Comparison of ENCODE assay signal across 8 cellular contexts in the genomic region with DNA sequence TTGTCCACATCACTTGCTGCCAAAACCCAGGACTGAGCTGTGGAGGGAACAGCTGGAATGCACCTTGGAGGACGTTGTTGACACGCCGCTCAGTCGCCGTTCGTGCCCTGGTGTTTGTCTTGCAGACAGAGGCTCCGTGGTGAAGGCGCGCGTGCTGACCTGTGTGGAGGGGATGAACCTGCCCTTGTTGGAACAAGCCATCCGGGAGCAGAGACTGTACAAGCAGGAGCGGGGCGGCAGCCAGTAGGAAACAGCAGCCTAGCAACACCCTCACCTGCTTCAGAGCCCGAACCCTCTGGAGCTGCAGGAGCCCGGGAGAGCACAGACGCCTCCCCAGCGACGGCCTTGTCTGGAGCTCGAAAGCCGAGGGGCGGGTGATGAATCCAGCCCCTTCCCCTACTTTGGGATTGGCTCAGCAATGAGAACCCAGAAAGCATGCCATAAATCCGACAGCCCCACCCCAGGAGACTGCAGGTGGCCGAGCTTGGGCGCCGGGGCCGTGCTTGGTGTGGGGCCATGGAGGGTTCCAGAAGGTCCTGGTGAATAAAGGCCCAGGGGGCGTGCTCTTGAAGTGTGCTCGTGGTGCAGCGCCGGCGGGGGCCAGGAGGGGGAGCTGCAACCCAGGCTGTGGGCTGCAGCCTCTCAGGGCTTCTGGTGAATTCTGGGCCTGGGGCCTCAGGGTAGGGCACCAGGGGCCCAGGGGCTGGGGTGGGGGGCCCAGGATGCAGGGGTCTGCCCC. TPM values are rescaled to one million over a fixed set of nuclear protein-coding genes. Genes with fewer than 3 reads are reported as not detected.
DNase-seq lines count a peak whose midpoint lies in the region; ATAC-seq and TF ChIP-seq lines count a peak whose summit lies in the region.

No MANE protein-coding gene starts in this region.

- H3K4me3 Mint-ChIP-seq in activated T-cell treated with anti-CD3 and anti-CD28 coated beads, Interleukin-2, amount 50 U/mL, for 72 hours = no peak overlapping the region

- peak; percentile 8 for DNase-seq in NCI-H510A treated with DMSO at 0.1 percent for 48 hours (lab: John Stamatoyannopoulos, UW)
- no peak for DNase-seq in NCI-H510A (lab: John Stamatoyannopoulos, UW)
- DNase-seq in NOMO-1 treated with DMSO at 0.1 percent for 48 hours (lab: John Stamatoyannopoulos, UW; ENCODE audit: unreplicated experiment) = peak; percentile 30
- peak; percentile 70 to 80 for DNase-seq in activated T-cell treated with anti-CD3 and anti-CD28 coated beads, Interleukin-2, amount 50 U/mL, for 72 hours
- peak; percentile 30 for DNase-seq in fibroblast of villous mesenchyme (ENCODE audit: low read depth)
- peak; percentile 63 for DNase-seq in retina

- ATAC-seq in activated T-cell treated with anti-CD3 and anti-CD28 coated beads, Interleukin-2, amount 50 U/mL, for 72 hours (replicated peaks in 1 of 2) = peak; percentile 70 to 75
- ATAC-seq in GM21381 (IDR thresholded peaks at IDR 0.05; ENCODE audit: unreplicated experiment) = no peak
- no peak for ATAC-seq in HG03432 (IDR thresholded peaks at IDR 0.05; ENCODE audit: unreplicated experiment)

- no peaks in the 10 kb centered on the region for H3K27me3 Mint-ChIP-seq in activated T-cell treated with anti-CD3 and anti-CD28 coated beads, Interleukin-2, amount 50 U/mL, for 72 hours (ENCODE audit: low read depth)

- H3K36me3 Mint-ChIP-seq in activated T-cell treated with anti-CD3 and anti-CD28 coated beads, Interleukin-2, amount 50 U/mL, for 72 hours (ENCODE audit: insufficient read depth in 2 of 2) = no peaks in the 10 kb centered on the region

- H3K27ac Mint-ChIP-seq in activated T-cell treated with anti-CD3 and anti-CD28 coated beads, Interleukin-2, amount 50 U/mL, for 72 hours = no peak overlapping the region

- H3K9me3 Mint-ChIP-seq in activated T-cell treated with anti-CD3 and anti-CD28 coated beads, Interleukin-2, amount 50 U/mL, for 72 hours = no peaks in the 10 kb centered on the region

- peaks cover 21% of the 10 kb centered on the region for H3K4me1 Mint-ChIP-seq in activated T-cell treated with anti-CD3 and anti-CD28 coated beads, Interleukin-2, amount 50 U/mL, for 72 hours (ENCODE audit: low read depth)

- peak; percentile 66 for TF ChIP-seq CTCF in fibroblast of villous mesenchyme (IDR thresholded peaks at IDR 0.05; ENCODE audit: insufficient read depth, low read depth, low read length)

- H3K4me3 ChIP-seq in fibroblast of villous mesenchyme (ENCODE audit: low read depth, low read length) = no peak overlapping the region

RNA-seq across cellular contexts. Expression of gene CDK3, which starts 0.5 kb away (rescaled TPM):
- 1 to 10 TPM; 8.7 to 9.1 TPM for total RNA-seq in activated T-cell treated with anti-CD3 and anti-CD28 coated beads, Interleukin-2, amount 50 U/mL, for 72 hours
- total RNA-seq in fibroblast of villous mesenchyme = 0.64 and 2.2 TPM in 2 replicates

RNA-seq across cellular contexts. Expression of gene TEN1, which starts 21.1 kb away (rescaled TPM):
- total RNA-seq in activated T-cell treated with anti-CD3 and anti-CD28 coated beads, Interleukin-2, amount 50 U/mL, for 72 hours = 10 to 100 TPM; 18.2 to 21.8 TPM
- 16.8 and 24.2 TPM in 2 replicates for total RNA-seq in fibroblast of villous mesenchyme

RNA-seq across cellular contexts. Expression of gene ACOX1, which starts 21.2 kb away (rescaled TPM):
- 10 to 100 TPM; 28.2 to 28.6 TPM for total RNA-seq in activated T-cell treated with anti-CD3 and anti-CD28 coated beads, Interleukin-2, amount 50 U/mL, for 72 hours
- total RNA-seq in fibroblast of villous mesenchyme = 64.4 and 79.9 TPM in 2 replicates

RNA-seq across cellular contexts. Expression of gene EVPL, which starts 26.9 kb away (rescaled TPM):
- under 1 TPM; 0.09 to 0.19 TPM for total RNA-seq in activated T-cell treated with anti-CD3 and anti-CD28 coated beads, Interleukin-2, amount 50 U/mL, for 72 hours
- total RNA-seq in fibroblast of villous mesenchyme = under 0.01 and 0.43 TPM in 2 replicates

RNA-seq across cellular contexts. Expression of gene FBF1, which starts 59.3 kb away (rescaled TPM):
- total RNA-seq in activated T-cell treated with anti-CD3 and anti-CD28 coated beads, Interleukin-2, amount 50 U/mL, for 72 hours = 10 to 100 TPM; 19.9 to 26.7 TPM
- total RNA-seq in fibroblast of villous mesenchyme = 15.5 and 16.0 TPM in 2 replicates

Comparison
In these comparisons a context has a peak if more than half of its experiments do, and no peak if none do; other contexts are left out.
1. ATAC-seq: peak in activated T-cell treated with anti-CD3 and anti-CD28 coated beads, Interleukin-2, amount 50 U/mL, for 72 hours (2 of 2); none in GM21381 (single experiment) and HG03432 (single experiment).